17 cellular contexts compared by ENCODE assay signal in genomic region chr2:62657752-62658151, GRCh38. TPM values are rescaled to one million over a fixed set of nuclear protein-coding genes. Genes with fewer than 3 reads are reported as not detected.
A peak's percentile ranks its signal among the peaks of the same experiment; 100 is the strongest.
DNase-seq lines count a peak whose midpoint lies in the region; ATAC-seq, FAIRE-seq and TF ChIP-seq lines count a peak whose summit lies in the region.
"Had no signal": no experiment of that assay in that cellular context is flagged by ENCODE, and none has a peak within 500 bp of the region (broad histone marks: within the 10 kb centered on the region; RNA-seq: fewer than 3 reads in every experiment).

No MANE protein-coding gene starts in this region.

- H3K4me1 Mint-ChIP-seq in activated naive CD4-positive, alpha-beta T cell treated with anti-CD3 and anti-CD28 coated beads, Interleukin-2, amount 10 ng/mL, durations not matched to agents 7 days and 5 days, result no peaks in the 10 kb centered on the region
- peaks cover 14% of the 10 kb centered on the region for H3K4me1 Mint-ChIP-seq in GM23338

- H4K20me1 ChIP-seq in MM.1S (ENCODE audit: insufficient read depth, low read length), result no peaks in the 10 kb centered on the region
- H4K20me1 ChIP-seq in GM23338 (replicated peaks; ENCODE audit: insufficient read depth), result no peaks in the 10 kb centered on the region

- H3K27ac ChIP-seq in MM.1S (ENCODE audit: low read length) (no peak overlapping the region), GM23338 (ENCODE audit: low read depth) (no peak overlapping the region)

- H3F3A ChIP-seq in MM.1S (ENCODE audit: insufficient read depth, low read length) (no peaks in the 10 kb centered on the region), GM23338 (replicated peaks; ENCODE audit: low read depth) (no peaks in the 10 kb centered on the region)

- no peak overlapping the region for H3K4me3 Mint-ChIP-seq in activated naive CD4-positive, alpha-beta T cell treated with anti-CD3 and anti-CD28 coated beads, Interleukin-2, amount 10 ng/mL, durations not matched to agents 7 days and 5 days
- no peak overlapping the region for H3K4me3 Mint-ChIP-seq in GM23338
- H3K4me3 Mint-ChIP-seq: CD8-positive, alpha-beta memory T cell had no signal

- H3K4me1 ChIP-seq in MM.1S (ENCODE audit: low read length), result peaks cover 6% of the 10 kb centered on the region; the same call in 1 of the 2 replicates
- H3K4me1 ChIP-seq in GM23338 (ENCODE audit: insufficient read depth), result peaks cover 4% of the 10 kb centered on the region; the same call in 1 of the 2 replicates

- no peaks in the 10 kb centered on the region for H3K9me2 ChIP-seq in MM.1S (replicated peaks; ENCODE audit: insufficient read depth, low read length)
- H3K9me2 ChIP-seq in GM23338 (ENCODE audit: insufficient read depth), result peaks cover 3% of the 10 kb centered on the region; the same call in 1 of the 2 replicates

- FAIRE-seq in H54 (lab: Jason Lieb, UNC), result no peak
- FAIRE-seq: endometrium had no signal

- H3K36me3 ChIP-seq in MM.1S (replicated peaks; ENCODE audit: insufficient read depth, low read length) (no peaks in the 10 kb centered on the region), GM23338 (ENCODE audit: insufficient read depth) (no peaks in the 10 kb centered on the region)

- H3K27me3 ChIP-seq in MM.1S (replicated peaks; ENCODE audit: insufficient read depth, low read length), result no peaks in the 10 kb centered on the region; the same call in 1 of the 2 replicates
- no peaks in the 10 kb centered on the region for H3K27me3 ChIP-seq in GM23338 (ENCODE audit: insufficient read depth)

- H3K9me3 ChIP-seq in MM.1S (replicated peaks; ENCODE audit: insufficient read depth, low read length), result no peaks in the 10 kb centered on the region

- no peak for TF ChIP-seq POLR2A in H54 (IDR thresholded peaks at IDR 0.05; ENCODE audit: low read depth, low read length)

- no peaks in the 10 kb centered on the region for H3K9me3 Mint-ChIP-seq in activated naive CD4-positive, alpha-beta T cell treated with anti-CD3 and anti-CD28 coated beads, Interleukin-2, amount 10 ng/mL, durations not matched to agents 7 days and 5 days
- H3K9me3 Mint-ChIP-seq in GM23338, result no peaks in the 10 kb centered on the region
- H3K9me3 Mint-ChIP-seq: CD8-positive, alpha-beta memory T cell had no signal

- CTCF ChIA-PET in activated naive CD4-positive, alpha-beta T cell treated with anti-CD3 and anti-CD28 coated beads, Interleukin-2, amount 10 ng/mL, durations not matched to agents 7 days and 5 days (lab: Charles Lee), result no interaction called here

- ATAC-seq in GM19351 (IDR thresholded peaks at IDR 0.05; ENCODE audit: unreplicated experiment), result peak; percentile 44
- peak; percentile 62 for ATAC-seq in HG02852 (IDR thresholded peaks at IDR 0.05; ENCODE audit: unreplicated experiment)
- no peak for ATAC-seq in GM18520 (IDR thresholded peaks at IDR 0.05; ENCODE audit: unreplicated experiment)
- no peak for ATAC-seq in GM23338

- H3K79me2 ChIP-seq in MM.1S (ENCODE audit: low read length), result no peaks in the 10 kb centered on the region
- H3K79me2 ChIP-seq in GM23338 (replicated peaks; ENCODE audit: insufficient read depth), result no peaks in the 10 kb centered on the region

- no peak overlapping the region for H3K27ac Mint-ChIP-seq in activated naive CD4-positive, alpha-beta T cell treated with anti-CD3 and anti-CD28 coated beads, Interleukin-2, amount 10 ng/mL, durations not matched to agents 7 days and 5 days
- no peak overlapping the region for H3K27ac Mint-ChIP-seq in GM23338
- H3K27ac Mint-ChIP-seq: CD8-positive, alpha-beta memory T cell had no signal

- H2AFZ ChIP-seq in MM.1S (ENCODE audit: low read length), result no peak overlapping the region
- H2AFZ ChIP-seq in GM23338, result no peak overlapping the region

- H3K27me3 Mint-ChIP-seq in activated naive CD4-positive, alpha-beta T cell treated with anti-CD3 and anti-CD28 coated beads, Interleukin-2, amount 10 ng/mL, durations not matched to agents 7 days and 5 days, result no peaks in the 10 kb centered on the region
- no peaks in the 10 kb centered on the region for H3K27me3 Mint-ChIP-seq in GM23338 (ENCODE audit: insufficient read depth, low read depth, poor library complexity)

- TF ChIP-seq CTCF in MM.1S (IDR thresholded peaks at IDR 0.05; ENCODE audit: low read length) (no peak), GM23338 (conservative IDR thresholded peaks at IDR 0.05; ENCODE audit: low read depth in 2 of 2) (no peak)

- H3K4me3 ChIP-seq in MM.1S (ENCODE audit: low read length), result no peak overlapping the region
- H3K4me3 ChIP-seq in GM23338, result no peak overlapping the region

- DNase-seq in Ammon's horn (ENCODE audit: low spot score) (peak; percentile 19), MM.1S (peak; percentile 48), H54 (ENCODE audit: insufficient read length, low spot score) (no peak), GM23338 (ENCODE audit: low spot score) (no peak)
- no peak for DNase-seq in activated naive CD4-positive, alpha-beta T cell treated with anti-CD3 and anti-CD28 coated beads, Interleukin-2, amount 10 ng/mL, durations not matched to agents 7 days and 5 days
- DNase-seq: activated CD4-positive, alpha-beta T cell treated with anti-CD3 and anti-CD28 coated beads, Interleukin-2, amount 50 U/mL, for 48 hours; amniotic stem cell; CD8-positive, alpha-beta memory T cell; cerebellar nuclear complex; EL; foreskin melanocyte; nucleus accumbens; stimulated activated naive CD4-positive, alpha-beta T cell had no signal

- H3K9ac ChIP-seq in MM.1S (ENCODE audit: low read length), result no peak overlapping the region

- H3K36me3 Mint-ChIP-seq in activated naive CD4-positive, alpha-beta T cell treated with anti-CD3 and anti-CD28 coated beads, Interleukin-2, amount 10 ng/mL, durations not matched to agents 7 days and 5 days, result no peaks in the 10 kb centered on the region
- no peaks in the 10 kb centered on the region for H3K36me3 Mint-ChIP-seq in GM23338 (ENCODE audit: low read depth)
- H3K36me3 Mint-ChIP-seq: CD8-positive, alpha-beta memory T cell had no signal

- no peak overlapping the region for H3K4me2 ChIP-seq in MM.1S (ENCODE audit: low read depth, low read length)
- no peak overlapping the region for H3K4me2 ChIP-seq in GM23338

TF ChIP-seq in GM23338, 12 proteins besides CTCF, POLR2A, EP300 and RAD21:
- TF ChIP-seq JUNB (IDR thresholded peaks at IDR 0.05; ENCODE audit: unreplicated experiment) (no peak), REST (IDR thresholded peaks at IDR 0.05; ENCODE audit: unreplicated experiment) (no peak), ZNF331 (CRISPR knock-in tag; IDR thresholded peaks at IDR 0.05; ENCODE audit: low read depth) (no peak), NANOG (IDR thresholded peaks at IDR 0.05; ENCODE audit: borderline replicate concordance) (no peak), ZNF114 (CRISPR knock-in tag; IDR thresholded peaks at IDR 0.05) (no peak)

RNA-seq across cellular contexts. Expression of gene EHBP1, which starts 47.8 kb away (rescaled TPM):
- 47.0 and 47.9 TPM in 2 replicates for total RNA-seq in GM23338 (2014; rRNA removed; shearing (Covaris generic))
- polyA plus RNA-seq in GM23338 (2016; fragmentation: Nextera tagmentation; extraction: Ambion mirVana), result 19.1 and 27.2 TPM in 2 replicates

Comparison
In these comparisons a context has a peak if more than half of its experiments do, and no peak if none do; other contexts are left out.
1. DNase-seq: peak in Ammon's horn (single experiment) and MM.1S (single experiment); none in activated naive CD4-positive, alpha-beta T cell treated with anti-CD3 and anti-CD28 coated beads, Interleukin-2, amount 10 ng/mL, durations not matched to agents 7 days and 5 days (single experiment), H54 (single experiment) and GM23338 (single experiment).
2. ATAC-seq: peak in GM19351 (single experiment) and HG02852 (single experiment); none in GM18520 (single experiment) and GM23338 (single experiment).